ENCODE assay signal across 1 cellular context in the genomic region with DNA sequence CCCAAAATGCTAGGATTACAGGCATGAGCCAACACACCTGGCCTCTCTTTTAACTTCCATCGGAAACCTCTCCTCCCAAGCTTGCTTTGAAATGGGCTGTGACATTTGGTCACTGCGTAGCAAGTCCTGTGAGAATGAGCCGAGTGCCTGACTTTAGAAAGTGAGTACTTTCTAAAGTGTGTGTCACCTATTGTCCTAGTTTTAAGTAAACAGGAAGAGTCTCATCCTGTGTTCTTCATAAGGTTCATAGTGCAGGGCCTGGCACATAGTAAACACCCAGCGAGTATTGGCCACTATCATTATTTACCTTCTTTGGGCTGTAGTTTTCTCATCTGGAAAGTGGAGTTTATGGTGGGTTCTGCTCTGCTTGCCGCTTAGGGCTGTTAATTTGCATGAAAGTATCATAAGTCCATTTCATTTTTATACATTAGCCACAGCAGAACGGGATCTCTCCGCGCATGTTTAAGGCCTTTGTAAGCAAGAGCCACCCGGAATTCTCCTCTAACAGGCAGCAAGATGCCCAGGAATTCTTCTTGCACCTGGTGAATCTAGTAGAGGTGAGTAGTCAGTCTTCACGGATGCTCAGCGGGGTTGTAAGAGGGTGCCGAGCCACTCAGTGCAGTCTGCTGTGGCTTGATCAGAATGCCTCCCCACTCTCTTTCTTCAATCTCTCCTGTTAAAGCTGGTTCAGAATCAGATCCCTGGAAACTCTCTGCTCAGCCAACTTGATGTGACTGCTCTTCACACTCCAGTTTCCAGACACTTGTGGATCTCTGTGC.
TF ChIP-seq lines count a peak whose summit lies in the region.

No MANE protein-coding gene starts in this region.

TF ChIP-seq in liver, 16 proteins besides CTCF, POLR2A, EP300 and RAD21 (continued from another document):
- TF ChIP-seq, protein P1, sequence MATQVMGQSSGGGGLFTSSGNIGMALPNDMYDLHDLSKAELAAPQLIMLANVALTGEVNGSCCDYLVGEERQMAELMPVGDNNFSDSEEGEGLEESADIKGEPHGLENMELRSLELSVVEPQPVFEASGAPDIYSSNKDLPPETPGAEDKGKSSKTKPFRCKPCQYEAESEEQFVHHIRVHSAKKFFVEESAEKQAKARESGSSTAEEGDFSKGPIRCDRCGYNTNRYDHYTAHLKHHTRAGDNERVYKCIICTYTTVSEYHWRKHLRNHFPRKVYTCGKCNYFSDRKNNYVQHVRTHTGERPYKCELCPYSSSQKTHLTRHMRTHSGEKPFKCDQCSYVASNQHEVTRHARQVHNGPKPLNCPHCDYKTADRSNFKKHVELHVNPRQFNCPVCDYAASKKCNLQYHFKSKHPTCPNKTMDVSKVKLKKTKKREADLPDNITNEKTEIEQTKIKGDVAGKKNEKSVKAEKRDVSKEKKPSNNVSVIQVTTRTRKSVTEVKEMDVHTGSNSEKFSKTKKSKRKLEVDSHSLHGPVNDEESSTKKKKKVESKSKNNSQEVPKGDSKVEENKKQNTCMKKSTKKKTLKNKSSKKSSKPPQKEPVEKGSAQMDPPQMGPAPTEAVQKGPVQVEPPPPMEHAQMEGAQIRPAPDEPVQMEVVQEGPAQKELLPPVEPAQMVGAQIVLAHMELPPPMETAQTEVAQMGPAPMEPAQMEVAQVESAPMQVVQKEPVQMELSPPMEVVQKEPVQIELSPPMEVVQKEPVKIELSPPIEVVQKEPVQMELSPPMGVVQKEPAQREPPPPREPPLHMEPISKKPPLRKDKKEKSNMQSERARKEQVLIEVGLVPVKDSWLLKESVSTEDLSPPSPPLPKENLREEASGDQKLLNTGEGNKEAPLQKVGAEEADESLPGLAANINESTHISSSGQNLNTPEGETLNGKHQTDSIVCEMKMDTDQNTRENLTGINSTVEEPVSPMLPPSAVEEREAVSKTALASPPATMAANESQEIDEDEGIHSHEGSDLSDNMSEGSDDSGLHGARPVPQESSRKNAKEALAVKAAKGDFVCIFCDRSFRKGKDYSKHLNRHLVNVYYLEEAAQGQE (IDR thresholded peaks at IDR 0.05) = peak; percentile 66
- TF ChIP-seq SP1 (IDR thresholded peaks at IDR 0.05) = peak; percentile 94
- peak in 1 of 2 donors; percentile 57 for TF ChIP-seq GABPA (IDR thresholded peaks at IDR 0.05 in 1 of 2, conservative IDR thresholded peaks at IDR 0.05 in 1 of 2)
- peak; percentile 84 to 89 for TF ChIP-seq HNF4A (conservative IDR thresholded peaks at IDR 0.05)
- TF ChIP-seq, protein P2, sequence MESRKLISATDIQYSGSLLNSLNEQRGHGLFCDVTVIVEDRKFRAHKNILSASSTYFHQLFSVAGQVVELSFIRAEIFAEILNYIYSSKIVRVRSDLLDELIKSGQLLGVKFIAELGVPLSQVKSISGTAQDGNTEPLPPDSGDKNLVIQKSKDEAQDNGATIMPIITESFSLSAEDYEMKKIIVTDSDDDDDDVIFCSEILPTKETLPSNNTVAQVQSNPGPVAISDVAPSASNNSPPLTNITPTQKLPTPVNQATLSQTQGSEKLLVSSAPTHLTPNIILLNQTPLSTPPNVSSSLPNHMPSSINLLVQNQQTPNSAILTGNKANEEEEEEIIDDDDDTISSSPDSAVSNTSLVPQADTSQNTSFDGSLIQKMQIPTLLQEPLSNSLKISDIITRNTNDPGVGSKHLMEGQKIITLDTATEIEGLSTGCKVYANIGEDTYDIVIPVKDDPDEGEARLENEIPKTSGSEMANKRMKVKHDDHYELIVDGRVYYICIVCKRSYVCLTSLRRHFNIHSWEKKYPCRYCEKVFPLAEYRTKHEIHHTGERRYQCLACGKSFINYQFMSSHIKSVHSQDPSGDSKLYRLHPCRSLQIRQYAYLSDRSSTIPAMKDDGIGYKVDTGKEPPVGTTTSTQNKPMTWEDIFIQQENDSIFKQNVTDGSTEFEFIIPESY (IDR thresholded peaks at IDR 0.05) = no peak
- TF ChIP-seq RXRA (IDR thresholded peaks at IDR 0.05) = peak in 1 of 2 donors; percentile 63
- TF ChIP-seq NR2F2 (IDR thresholded peaks at IDR 0.05) = no peak
- no peak for TF ChIP-seq EGR1 (IDR thresholded peaks at IDR 0.05; ENCODE audit: low read depth in 2 of 2)
- TF ChIP-seq, protein P3, sequence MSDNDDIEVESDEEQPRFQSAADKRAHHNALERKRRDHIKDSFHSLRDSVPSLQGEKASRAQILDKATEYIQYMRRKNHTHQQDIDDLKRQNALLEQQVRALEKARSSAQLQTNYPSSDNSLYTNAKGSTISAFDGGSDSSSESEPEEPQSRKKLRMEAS (IDR thresholded peaks at IDR 0.05) = no peak
- no peak for TF ChIP-seq TAF1 (conservative IDR thresholded peaks at IDR 0.05)
